In genomic region chr17:77074681-77075080, GRCh38 we compare ENCODE assay signal across 18 cellular contexts.
"Had no signal": no experiment of that assay in that cellular context is flagged by ENCODE, and none has a peak within 500 bp of the region (broad histone marks: within the 10 kb centered on the region; RNA-seq: fewer than 3 reads in every experiment).

No MANE protein-coding gene starts in this region.

- H3K36me3 Mint-ChIP-seq: naive thymus-derived CD4-positive, alpha-beta T cell; natural killer cell treated with Interleukin-12 subunit alpha and Interleukin-12 subunit beta and Interleukin-15 and Interleukin-18, amount 100 ng/mL, for 72 hours; stimulated activated memory B cell treated with anti-CD40 and anti-IgM and Interleukin-4, amounts not matched to agents 10 μg/mL and 1 μg/mL and 100 μg/mL, for 72 hours; type B pancreatic cell had no signal

- H3K27ac Mint-ChIP-seq: natural killer cell treated with Interleukin-12 subunit alpha and Interleukin-12 subunit beta and Interleukin-15 and Interleukin-18, amount 100 ng/mL, for 72 hours; progenitor cell of endocrine pancreas; stimulated activated memory B cell treated with anti-CD40 and anti-IgM and Interleukin-4, amounts not matched to agents 10 μg/mL and 1 μg/mL and 100 μg/mL, for 72 hours; type B pancreatic cell had no signal

- H3K4me3 Mint-ChIP-seq: naive thymus-derived CD4-positive, alpha-beta T cell; natural killer cell treated with Interleukin-12 subunit alpha and Interleukin-12 subunit beta and Interleukin-15 and Interleukin-18, amount 100 ng/mL, for 72 hours; stimulated activated memory B cell treated with anti-CD40 and anti-IgM and Interleukin-4, amounts not matched to agents 10 μg/mL and 1 μg/mL and 100 μg/mL, for 72 hours; stimulated activated naive CD8-positive, alpha-beta T cell treated with anti-CD3 and anti-CD28 coated beads, Interleukin-15, amount 100 ng/mL, for 72 hours; type B pancreatic cell had no signal

- H3K4me1 Mint-ChIP-seq: naive thymus-derived CD4-positive, alpha-beta T cell; stimulated activated naive CD8-positive, alpha-beta T cell treated with anti-CD3 and anti-CD28 coated beads, Interleukin-15, amount 100 ng/mL, for 72 hours had no signal

- DNase-seq: islet precursor cell; left ventricle myocardium inferior; midbrain; mucosa of descending colon; naive thymus-derived CD4-positive, alpha-beta T cell; ovary; right lobe of liver; stimulated activated CD4-positive, alpha-beta T cell treated with anti-CD3 and anti-CD28 coated beads, Interleukin-1b, Interleukin-23, amount 100 ng/mL, for 48 hours; stimulated activated CD4-positive, alpha-beta T cell treated with anti-CD3 and anti-CD28 coated beads, Interleukin-2, amount 100 ng/mL, for 48 hours; stimulated activated CD4-positive, alpha-beta T cell treated with anti-CD3 and anti-CD28 coated beads, Interleukin-4, amount 100 ng/mL, for 4 hours; stimulated activated CD8-positive, alpha-beta memory T cell treated with anti-CD3 and anti-CD28 coated beads, Interleukin-4, amount 100 ng/mL, for 48 hours; stimulated activated naive CD4-positive, alpha-beta T cell treated with Interleukin-2 at 50 U/mL for 16 hours; stimulated activated naive CD8-positive, alpha-beta T cell treated with anti-CD3 and anti-CD28 coated beads, Interleukin-15, amount 100 ng/mL, for 72 hours; uterus had no signal

- H3K9me3 Mint-ChIP-seq: naive thymus-derived CD4-positive, alpha-beta T cell; natural killer cell treated with Interleukin-12 subunit alpha and Interleukin-12 subunit beta and Interleukin-15 and Interleukin-18, amount 100 ng/mL, for 72 hours; stimulated activated memory B cell treated with anti-CD40 and anti-IgM and Interleukin-4, amounts not matched to agents 10 μg/mL and 1 μg/mL and 100 μg/mL, for 72 hours; stimulated activated naive CD8-positive, alpha-beta T cell treated with anti-CD3 and anti-CD28 coated beads, Interleukin-15, amount 100 ng/mL, for 72 hours; type B pancreatic cell had no signal
